23 cellular contexts compared by ENCODE assay signal in genomic region chr17:32112416-32112815, GRCh38. TPM values are rescaled to one million over a fixed set of nuclear protein-coding genes. Genes with fewer than 3 reads are reported as not detected.
DNase-seq lines count a peak whose midpoint lies in the region; ATAC-seq and TF ChIP-seq lines count a peak whose summit lies in the region.
"Had no signal": no experiment of that assay in that cellular context is flagged by ENCODE, and none has a peak within 500 bp of the region (broad histone marks: within the 10 kb centered on the region; RNA-seq: fewer than 3 reads in every experiment).

No MANE protein-coding gene starts in this region.

- H3K36me3 Mint-ChIP-seq in GM23338 (ENCODE audit: low read depth): no peaks in the 10 kb centered on the region
- H3K36me3 Mint-ChIP-seq: CD14-positive monocyte; CD8-positive, alpha-beta memory T cell had no signal

- ATAC-seq in GM23338 (no peak), HG03280 (IDR thresholded peaks at IDR 0.05; ENCODE audit: unreplicated experiment) (no peak)
- ATAC-seq: Panc1 had no signal

- H3K4me1 ChIP-seq in GM23338 (ENCODE audit: insufficient read depth): peaks cover 19% of the 10 kb centered on the region
- peaks cover 22% of the 10 kb centered on the region for H3K4me1 ChIP-seq in Loucy (ENCODE audit: insufficient read depth, low read length, poor library complexity, severe bottlenecking)
- H3K4me1 ChIP-seq: BE2C had no signal

- H3K4me1 Mint-ChIP-seq in GM23338: peaks cover 33% of the 10 kb centered on the region

- H3K36me3 ChIP-seq in GM23338 (ENCODE audit: insufficient read depth) (no peaks in the 10 kb centered on the region), Loucy (ENCODE audit: insufficient read depth, low read length) (no peaks in the 10 kb centered on the region)
- H3K36me3 ChIP-seq: BE2C, MG63 had no signal

- no peak overlapping the region for H3K4me3 Mint-ChIP-seq in GM23338
- H3K4me3 Mint-ChIP-seq: CD14-positive monocyte; CD8-positive, alpha-beta memory T cell; T-helper 1 cell treated with Interleukin-12 subunit alpha and Interleukin-12 subunit beta and Interleukin-4 antibody, amounts not matched to agents 30 μg/mL and 1 μg/mL, for 36 hours had no signal

- H3K9me3 ChIP-seq in Loucy (ENCODE audit: insufficient read depth, low read depth, low read length): no peaks in the 10 kb centered on the region
- H3K9me3 ChIP-seq: BE2C, MG63, SK-N-SH had no signal

- H4K20me1 ChIP-seq in GM23338 (replicated peaks; ENCODE audit: insufficient read depth) (no peaks in the 10 kb centered on the region), Loucy (ENCODE audit: insufficient read depth, low read length, poor library complexity, severe bottlenecking) (no peaks in the 10 kb centered on the region)

- H3K27ac Mint-ChIP-seq in GM23338: no peak overlapping the region
- H3K27ac Mint-ChIP-seq: CD14-positive monocyte; CD8-positive, alpha-beta memory T cell; T-helper 1 cell treated with Interleukin-12 subunit alpha and Interleukin-12 subunit beta and Interleukin-4 antibody, amounts not matched to agents 30 μg/mL and 1 μg/mL, for 36 hours had no signal

- DNase-seq in GM23338 (ENCODE audit: low spot score) (no peak), iPS-NIHi7 (ENCODE audit: extremely low spot score) (no peak), T-helper 9 cell (no peak), NCI-H1930 (lab: John Stamatoyannopoulos, UW) (no peak)
- DNase-seq: BE2C; Calu3; CD8-positive, alpha-beta memory T cell; DMS79 treated with DMSO at 0.1 percent for 48 hours; GM23248; HCEC 1CT; MG63; NCI-H2081; NCI-H2227 treated with DMSO at 0.1 percent for 48 hours; NCI-H526 treated with DMSO at 0.1 percent for 48 hours; SIG-M5; SK-N-SH; SW 1271 had no signal

- H3K4me2 ChIP-seq in GM23338: no peak overlapping the region
- H3K4me2 ChIP-seq in Loucy (ENCODE audit: low read depth, low read length, poor library complexity, severe bottlenecking): no peak overlapping the region
- H3K4me2 ChIP-seq: SK-N-SH had no signal

- peak; percentile 50 to 55 for TF ChIP-seq CTCF in GM23338 (conservative IDR thresholded peaks at IDR 0.05; ENCODE audit: low read depth in 2 of 2)
- TF ChIP-seq CTCF in Loucy (conservative IDR thresholded peaks at IDR 0.05; ENCODE audit: low read length): peak; percentile 14; the same call in 1 of the 2 replicates
- TF ChIP-seq CTCF in VCaP (conservative IDR thresholded peaks at IDR 0.05): peak; percentile 70

- no peaks in the 10 kb centered on the region for H3K9me2 ChIP-seq in GM23338 (ENCODE audit: insufficient read depth)
- no peaks in the 10 kb centered on the region for H3K9me2 ChIP-seq in Loucy (replicated peaks; ENCODE audit: low read depth, low read length)
- H3K9me2 ChIP-seq: SK-N-SH had no signal

- H3K9me3 Mint-ChIP-seq in GM23338: no peaks in the 10 kb centered on the region
- H3K9me3 Mint-ChIP-seq: CD14-positive monocyte; CD8-positive, alpha-beta memory T cell; T-helper 1 cell treated with Interleukin-12 subunit alpha and Interleukin-12 subunit beta and Interleukin-4 antibody, amounts not matched to agents 30 μg/mL and 1 μg/mL, for 36 hours had no signal

- no peaks in the 10 kb centered on the region for H3K79me2 ChIP-seq in GM23338 (replicated peaks; ENCODE audit: insufficient read depth)
- H3K79me2 ChIP-seq in Loucy (ENCODE audit: insufficient read depth, low read length): no peaks in the 10 kb centered on the region

- H2AFZ ChIP-seq in GM23338: no peak overlapping the region
- no peak overlapping the region for H2AFZ ChIP-seq in Loucy (ENCODE audit: low read length)
- H2AFZ ChIP-seq: GM23248 had no signal

- no peak overlapping the region for H3K4me3 ChIP-seq in GM23338
- H3K4me3 ChIP-seq in Loucy (ENCODE audit: low read length, poor library complexity, severe bottlenecking): no peak overlapping the region
- H3K4me3 ChIP-seq: GM23248, MG63 had no signal

- H3K27me3 Mint-ChIP-seq in GM23338 (ENCODE audit: insufficient read depth, low read depth, poor library complexity): peaks cover 7% of the 10 kb centered on the region

- no peak overlapping the region for H3K27ac ChIP-seq in GM23338 (ENCODE audit: low read depth)
- peak overlapping the region; percentile 64; the same call in 1 of the 2 replicates for H3K27ac ChIP-seq in VCaP
- H3K27ac ChIP-seq: GM23248 had no signal

- no peak overlapping the region for H3K9ac ChIP-seq in Loucy (ENCODE audit: low read depth, low read length, poor library complexity, severe bottlenecking)
- H3K9ac ChIP-seq: GM23248, SK-N-SH had no signal

- H3K27me3 ChIP-seq in GM23338 (ENCODE audit: insufficient read depth): no peaks in the 10 kb centered on the region
- no peaks in the 10 kb centered on the region for H3K27me3 ChIP-seq in Loucy (ENCODE audit: insufficient read depth, low read length, poor library complexity, severe bottlenecking)
- H3K27me3 ChIP-seq: BE2C, MG63 had no signal

- H3F3A ChIP-seq in GM23338 (replicated peaks; ENCODE audit: low read depth): peaks cover 21% of the 10 kb centered on the region; the same call in 1 of the 2 replicates
- H3F3A ChIP-seq in Loucy (ENCODE audit: low read depth): peaks cover 3% of the 10 kb centered on the region; the same call in 1 of the 2 replicates

TF ChIP-seq in GM23338, 12 proteins besides CTCF, POLR2A, EP300 and RAD21 (continues in another document):
- TF ChIP-seq CREB1 (CRISPR knock-in tag; IDR thresholded peaks at IDR 0.05; ENCODE audit: low read depth): no peak
- TF ChIP-seq STAT1 (IDR thresholded peaks at IDR 0.05; ENCODE audit: unreplicated experiment): no peak
- TF ChIP-seq ETS1 (IDR thresholded peaks at IDR 0.05): no peak
- no peak for TF ChIP-seq ZNF331 (CRISPR knock-in tag; IDR thresholded peaks at IDR 0.05; ENCODE audit: low read depth)
- TF ChIP-seq ZNF462 (CRISPR knock-in tag; IDR thresholded peaks at IDR 0.05): no peak

RNA-seq across cellular contexts. Expression of gene RHOT1, which starts 29.9 kb away (rescaled TPM):
- total RNA-seq in GM23338 (2014; rRNA removed; shearing (Covaris generic)): 51.4 and 53.5 TPM in 2 replicates
- polyA plus RNA-seq in GM23338 (2016; fragmentation: Nextera tagmentation; extraction: Ambion mirVana): 38.8 and 40.8 TPM in 2 replicates

Comparison
In these comparisons a context has a peak if more than half of its experiments do, and no peak if none do; other contexts are left out.
1. CTCF ChIP-seq: peak in every context shown above with its lines; median percentile 70 in VCaP; 52 in GM23338; 14 in Loucy.